18 cellular contexts compared by ENCODE assay signal in the genomic region with DNA sequence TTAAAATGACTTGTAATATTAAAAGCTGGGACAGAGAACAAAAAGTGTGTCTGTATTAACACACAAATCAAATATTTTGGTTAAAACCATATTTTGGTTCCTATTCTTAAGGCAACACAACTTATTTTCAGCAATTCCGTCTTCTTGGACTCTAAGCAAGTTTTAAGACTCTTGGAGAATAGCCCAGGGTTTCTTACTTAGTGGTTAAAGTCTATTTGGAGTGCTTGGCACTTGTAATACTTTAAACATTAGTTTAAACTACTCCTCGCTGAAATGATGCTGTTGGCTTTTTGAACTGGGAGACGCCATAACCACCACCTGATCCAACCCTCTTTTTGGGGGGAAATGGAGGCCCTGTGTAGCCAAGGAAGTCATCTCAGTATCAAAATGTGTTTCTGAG.
DNase-seq lines count a peak whose midpoint lies in the region; ATAC-seq and TF ChIP-seq lines count a peak whose summit lies in the region.
"Had no signal": no experiment of that assay in that cellular context is flagged by ENCODE, and none has a peak within 500 bp of the region (broad histone marks: within the 10 kb centered on the region; RNA-seq: fewer than 3 reads in every experiment).

No MANE protein-coding gene starts in this region.

- H3K9ac ChIP-seq in GM23248: no peak overlapping the region

- peaks cover 4% of the 10 kb centered on the region for H3K36me3 Mint-ChIP-seq in chondrocyte (ENCODE audit: low read depth)

- H3K79me2 ChIP-seq in GM23248 (ENCODE audit: insufficient read depth): no peaks in the 10 kb centered on the region

- peaks cover 12% of the 10 kb centered on the region for H3F3A ChIP-seq in GM23248 (ENCODE audit: insufficient read depth)

- no peaks in the 10 kb centered on the region for H3K9me2 ChIP-seq in GM23248 (ENCODE audit: insufficient read depth)

- no peak overlapping the region for H2AFZ ChIP-seq in GM23248

- H3K36me3 ChIP-seq in GM23248 (ENCODE audit: low read depth) (no peaks in the 10 kb centered on the region), thoracic aorta (no peaks in the 10 kb centered on the region), testis (ENCODE audit: low read depth, missing control alignments) (no peaks in the 10 kb centered on the region), body of pancreas (replicated peaks in 1 of 2; ENCODE audit: insufficient read depth in 1 of 2, low read depth in 2 of 2) (no peaks in the 10 kb centered on the region)
- H3K36me3 ChIP-seq: BE2C had no signal

- H3K4me3 Mint-ChIP-seq in chondrocyte (ENCODE audit: unreplicated experiment): no peak overlapping the region
- H3K4me3 Mint-ChIP-seq: CD4-positive, alpha-beta memory T cell; IgD-negative memory B cell had no signal

- H4K20me1 ChIP-seq in GM23248 (ENCODE audit: insufficient read depth): no peaks in the 10 kb centered on the region

- H3K4me3 ChIP-seq in GM23248 (no peak overlapping the region), thoracic aorta (peak overlapping the region; percentile 23), testis (no peak overlapping the region), body of pancreas (no peak overlapping the region)

- H3K27me3 Mint-ChIP-seq in chondrocyte (ENCODE audit: low read depth): no peaks in the 10 kb centered on the region
- H3K27me3 Mint-ChIP-seq: CD4-positive, alpha-beta memory T cell; IgD-negative memory B cell had no signal

- in situ Hi-C loops in GM23248 (cut with MboI): loop anchor here (10.0 kb wide), 1 partner anchor 760 kb away; no protein-coding TSS in a partner anchor

- 54 to 66% methylated on average over 3 of the region's 3 CpGs for WGBS in GM23248 (ENCODE audit: low coverage in 1 of 2, low lambda C conversion rate in 2 of 2, missing lambda C conversion rate in 2 of 2), 2 experiments
- 81 to 88% methylated on average over 3 of the region's 3 CpGs for WGBS in testis, 2 donors
- WGBS in body of pancreas, 2 donors: 69 to 80% methylated on average over 3 of the region's 3 CpGs

- H3K9me3 Mint-ChIP-seq in chondrocyte (ENCODE audit: low read depth): no peaks in the 10 kb centered on the region
- H3K9me3 Mint-ChIP-seq: CD4-positive, alpha-beta memory T cell; IgD-negative memory B cell had no signal

- TF ChIP-seq POLR2A in testis (IDR thresholded peaks at IDR 0.05) (no peak), GM18505 (IDR thresholded peaks at IDR 0.05; ENCODE audit: borderline replicate concordance, extremely low read depth, insufficient read depth, insufficient read length) (no peak), body of pancreas (IDR thresholded peaks at IDR 0.05) (no peak)

- H3K27ac Mint-ChIP-seq in chondrocyte (ENCODE audit: unreplicated experiment): peak overlapping the region; percentile 25
- H3K27ac Mint-ChIP-seq: CD4-positive, alpha-beta memory T cell; IgD-negative memory B cell had no signal

- no peak for ATAC-seq in thoracic aorta (ENCODE audit: insufficient number of reproducible peaks, low FRiP score, low read depth)
- ATAC-seq in GM18505 (IDR thresholded peaks at IDR 0.05; ENCODE audit: unreplicated experiment): no peak
- no peak for ATAC-seq in body of pancreas
- ATAC-seq: HCT116 had no signal

- intact Hi-C loops in testis (cut with DNase I; ENCODE audit: low total_unique reads): no loop called here
- intact Hi-C loops in body of pancreas (cut with DNase I): loop anchor here (10.0 kb wide), 1 partner anchor 150 kb away; no protein-coding TSS in a partner anchor

- no peaks in the 10 kb centered on the region for H3K27me3 ChIP-seq in GM23248 (replicated peaks; ENCODE audit: insufficient read depth)
- no peaks in the 10 kb centered on the region for H3K27me3 ChIP-seq in thoracic aorta (replicated peaks; ENCODE audit: insufficient read depth)
- H3K27me3 ChIP-seq in testis: no peaks in the 10 kb centered on the region
- no peaks in the 10 kb centered on the region for H3K27me3 ChIP-seq in body of pancreas

- peaks cover 57% of the 10 kb centered on the region for H3K4me1 Mint-ChIP-seq in chondrocyte (ENCODE audit: low read depth)
- H3K4me1 Mint-ChIP-seq: CD4-positive, alpha-beta memory T cell; IgD-negative memory B cell had no signal

- H3K9me3 ChIP-seq in GM23248 (ENCODE audit: low read depth) (no peaks in the 10 kb centered on the region), thoracic aorta (no peaks in the 10 kb centered on the region), testis (no peaks in the 10 kb centered on the region), body of pancreas (no peaks in the 10 kb centered on the region)
- H3K9me3 ChIP-seq: BE2C had no signal

- H3K4me2 ChIP-seq in GM23248 (ENCODE audit: unreplicated experiment): no peak overlapping the region

- H3K27ac ChIP-seq in GM23248 (no peak overlapping the region), thoracic aorta (peak overlapping the region; percentile 60 to 89), testis (no peak overlapping the region), body of pancreas (no peak overlapping the region)
- H3K27ac ChIP-seq: C4-2B had no signal

- DNase-seq in GM23248: peak; percentile 14
- DNase-seq in chondrocyte (ENCODE audit: low spot score): no peak
- DNase-seq in fibroblast of peridontal ligament (ENCODE audit: extremely low read depth): peak; percentile 88
- DNase-seq in thoracic aorta (ENCODE audit: low spot score): no peak
- DNase-seq in testis: no peak
- no peak for DNase-seq in RPMI8226
- no peak for DNase-seq in body of pancreas
- DNase-seq: ACHN; BE2C; CD4-positive, alpha-beta memory T cell; COR-L47; DMS153; DMS79 treated with DMSO at 0.1 percent for 48 hours; EL had no signal

- TF ChIP-seq CTCF in chondrocyte (IDR thresholded peaks at IDR 0.05) (no peak), thoracic aorta (IDR thresholded peaks at IDR 0.05) (no peak), testis (IDR thresholded peaks at IDR 0.05) (no peak), body of pancreas (IDR thresholded peaks at IDR 0.05) (no peak)

- peaks cover 25% of the 10 kb centered on the region for H3K4me1 ChIP-seq in GM23248 (ENCODE audit: insufficient read depth)
- H3K4me1 ChIP-seq in thoracic aorta (ENCODE audit: control insufficient read depth in 1 of 2, low read depth in 2 of 2): peaks cover 23 to 57% of the 10 kb centered on the region in 2 donors
- no peaks in the 10 kb centered on the region for H3K4me1 ChIP-seq in testis
- peaks cover 18% of the 10 kb centered on the region for H3K4me1 ChIP-seq in body of pancreas
- H3K4me1 ChIP-seq: BE2C had no signal

Comparison
In these comparisons a context has a peak if more than half of its experiments do, and no peak if none do; other contexts are left out.
1. DNase-seq: peak in GM23248 (single experiment) and fibroblast of peridontal ligament (single experiment); none in chondrocyte (single experiment), thoracic aorta (single experiment), testis (single experiment), RPMI8226 (single experiment) and body of pancreas (0 of 4).
2. H3K27ac ChIP-seq: peak in thoracic aorta (2 of 2); none in GM23248 (single experiment), testis (0 of 2) and body of pancreas (0 of 4).